In the genomic region with DNA sequence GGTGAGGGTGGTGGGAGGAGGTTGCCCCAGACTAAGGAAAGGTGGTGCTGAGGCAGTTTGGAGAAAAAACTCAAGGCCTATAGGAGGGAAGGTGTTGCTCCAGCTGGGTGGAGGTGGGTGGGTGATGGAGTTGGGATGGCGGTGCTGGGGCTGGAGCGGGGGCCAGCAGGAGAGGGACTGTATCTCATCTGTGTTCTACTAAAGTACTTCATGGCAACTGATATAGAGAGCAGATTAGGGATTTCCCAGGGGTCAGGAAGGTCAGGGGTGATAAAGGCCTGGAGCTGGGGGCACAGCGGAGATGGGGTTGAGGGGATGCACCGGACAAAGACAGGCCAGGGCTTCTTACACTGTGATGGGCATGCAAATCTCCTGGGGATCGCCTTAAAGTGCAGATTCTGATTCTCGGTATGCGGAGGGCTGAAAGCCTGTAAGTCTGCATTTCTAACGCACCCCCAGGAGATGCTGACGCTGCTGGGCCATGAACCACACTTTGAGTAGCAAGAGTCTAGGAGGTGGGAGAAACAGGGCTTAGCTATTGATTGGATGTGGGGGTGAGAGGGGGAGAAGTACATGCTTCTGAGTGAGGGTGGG, we compare ENCODE assay signal across 21 cellular contexts. TPM values are rescaled to one million over a fixed set of nuclear protein-coding genes. Genes with fewer than 3 reads are reported as not detected.
DNase-seq lines count a peak whose midpoint lies in the region; ATAC-seq and TF ChIP-seq lines count a peak whose summit lies in the region.
"Had no signal": no experiment of that assay in that cellular context is flagged by ENCODE, and none has a peak within 500 bp of the region (broad histone marks: within the 10 kb centered on the region; RNA-seq: fewer than 3 reads in every experiment).

No MANE protein-coding gene starts in this region.

- no peak for TF ChIP-seq CTCF in left ventricle myocardium inferior (IDR thresholded peaks at IDR 0.05; ENCODE audit: borderline replicate concordance)
- no peak for TF ChIP-seq CTCF in heart left ventricle (IDR thresholded peaks at IDR 0.05)
- no peak for TF ChIP-seq CTCF in lower lobe of right lung (IDR thresholded peaks at IDR 0.05)
- no peak for TF ChIP-seq CTCF in HFFc6 (IDR thresholded peaks at IDR 0.05)

- H3K36me3 ChIP-seq in left ventricle myocardium inferior, result no peaks in the 10 kb centered on the region
- peaks cover 0 to 11% (median 0%) of the 10 kb centered on the region in 9 donors for H3K36me3 ChIP-seq in heart left ventricle
- no peaks in the 10 kb centered on the region for H3K36me3 ChIP-seq in lower lobe of right lung
- H3K36me3 ChIP-seq: BLaER1 treated with 17β-estradiol and CSF1 and Interleukin-3, amounts not matched to agents 10 nM and 100 nM had no signal

- no peaks in the 10 kb centered on the region for H3K36me3 Mint-ChIP-seq in HFFc6 (ENCODE audit: low read depth)
- H3K36me3 Mint-ChIP-seq: CD8-positive, alpha-beta T cell had no signal

- H3K27ac ChIP-seq in left ventricle myocardium inferior (replicated peaks) (no peak overlapping the region), heart left ventricle (no peak overlapping the region), lower lobe of right lung (no peak overlapping the region)
- H3K27ac ChIP-seq: BLaER1 treated with 17β-estradiol and CSF1 and Interleukin-3, amounts not matched to agents 10 nM and 100 nM had no signal

- peaks cover 3% of the 10 kb centered on the region for H3K4me1 Mint-ChIP-seq in HFFc6 (ENCODE audit: low read depth)

- H3K9me3 ChIP-seq in left ventricle myocardium inferior (replicated peaks) (no peaks in the 10 kb centered on the region), heart left ventricle (no peaks in the 10 kb centered on the region), lower lobe of right lung (no peaks in the 10 kb centered on the region)

- H3K4me1 ChIP-seq in left ventricle myocardium inferior (peaks cover 20% of the 10 kb centered on the region), heart left ventricle (peaks cover 0 to 17% (median 3%) of the 10 kb centered on the region in 12 donors), lower lobe of right lung (no peaks in the 10 kb centered on the region)

- no peak overlapping the region for H3K4me3 Mint-ChIP-seq in HFFc6
- H3K4me3 Mint-ChIP-seq: CD8-positive, alpha-beta T cell had no signal

- H3K27ac Mint-ChIP-seq in HFFc6, result no peak overlapping the region
- H3K27ac Mint-ChIP-seq: CD8-positive, alpha-beta T cell had no signal

- intact Hi-C loops in left ventricle myocardium inferior (cut with micrococcal nuclease) (no loop called here), heart left ventricle (cut with DNase I) (no loop called here), lower lobe of right lung (cut with DNase I) (no loop called here), sciatic nerve (cut with DNase I) (no loop called here)

- WGBS in heart left ventricle, 4 donors, result 65 to 79% (median 68%) methylated on average over 9 of the region's 9 CpGs

- H3K9me3 Mint-ChIP-seq in HFFc6, result no peaks in the 10 kb centered on the region
- H3K9me3 Mint-ChIP-seq: CD8-positive, alpha-beta T cell had no signal

- H3K27me3 ChIP-seq in left ventricle myocardium inferior (ENCODE audit: low read depth), result peaks cover 23% of the 10 kb centered on the region
- peaks cover 0 to 6% (median 0%) of the 10 kb centered on the region in 9 donors for H3K27me3 ChIP-seq in heart left ventricle
- peaks cover 18% of the 10 kb centered on the region for H3K27me3 ChIP-seq in lower lobe of right lung (ENCODE audit: low read depth)
- H3K27me3 ChIP-seq: BLaER1 treated with 17β-estradiol and CSF1 and Interleukin-3, amounts not matched to agents 10 nM and 100 nM had no signal

- peaks cover 27% of the 10 kb centered on the region for H3K27me3 Mint-ChIP-seq in HFFc6 (ENCODE audit: insufficient read depth)

- no peak for TF ChIP-seq POLR2A in heart left ventricle (IDR thresholded peaks at IDR 0.05)

- no peak overlapping the region for H3K4me3 ChIP-seq in left ventricle myocardium inferior
- no peak overlapping the region for H3K4me3 ChIP-seq in heart left ventricle
- no peak overlapping the region for H3K4me3 ChIP-seq in lower lobe of right lung
- H3K4me3 ChIP-seq: BLaER1 treated with 17β-estradiol and CSF1 and Interleukin-3, amounts not matched to agents 10 nM and 100 nM had no signal

- no peak for ATAC-seq in heart left ventricle
- ATAC-seq in lower lobe of right lung, result no peak
- ATAC-seq in sciatic nerve, result no peak
- no peak for ATAC-seq in GM19035 (IDR thresholded peaks at IDR 0.05; ENCODE audit: unreplicated experiment)
- ATAC-seq: CD8-positive, alpha-beta T cell; HepG2; PC-3 had no signal

- DNase-seq in left ventricle myocardium inferior (peak; percentile 3), heart left ventricle (no peak), lower lobe of right lung (peak; percentile 15), sciatic nerve (ENCODE audit: low spot score) (peak; percentile 36), DMS 273 treated with DMSO at 0.1 percent for 48 hours (lab: John Stamatoyannopoulos, UW) (no peak), HFFc6 (no peak)
- DNase-seq: Calu3; CD8-positive, alpha-beta T cell; DMS53; EL; KBM-7; NCI-H1105; NCI-H2081; NCI-H774; PC-3; RPMI8226 had no signal

RNA-seq across cellular contexts. Expression of a gene that starts 4.2 kb away (rescaled TPM):
- 0.22 TPM for total RNA-seq in left ventricle myocardium inferior
- total RNA-seq in heart left ventricle, result 1 to 10 TPM in 2 of 9 donors, under 1 TPM in 6, not detected in 1; 0.19 to 5.6 (median 0.73) TPM
- polyA plus RNA-seq in heart left ventricle, result 1 to 10 TPM in 1 of 2 donors, under 1 TPM in 1; 0.61 to 6.8 TPM
- not detected for total RNA-seq in lower lobe of right lung
- total RNA-seq in sciatic nerve, result 0.13 TPM
- not detected for total RNA-seq in HFFc6 (2021; fragmentation: NEBNext Ultra II Directional; extraction: Animal tissue kit (Norgen Biotek cat#: 25700))
- total RNA-seq: Calu3; CD8-positive, alpha-beta T cell; H1; HepG2; NCI-H460; PC-3 had no signal
- polyA plus RNA-seq: HepG2 had no signal

RNA-seq across cellular contexts. Expression of a gene that starts 13.1 kb away (rescaled TPM):
- total RNA-seq in left ventricle myocardium inferior (552 TPM), heart left ventricle (100 to 1,000 TPM; 305 to 823 (median 538) TPM), lower lobe of right lung (1.0 TPM), sciatic nerve (not detected)
- 1,000 to 10,000 TPM in 1 of 2 donors, 100 to 1,000 TPM in 1; 188 to 1,023 TPM for polyA plus RNA-seq in heart left ventricle
- not detected for total RNA-seq in HFFc6 (2021; fragmentation: NEBNext Ultra II Directional; extraction: Animal tissue kit (Norgen Biotek cat#: 25700))
- total RNA-seq: Calu3; CD8-positive, alpha-beta T cell; H1; HepG2; NCI-H460; PC-3 had no signal

RNA-seq across cellular contexts. Expression of a gene that starts 36.0 kb away (rescaled TPM):
- 118 TPM for total RNA-seq in left ventricle myocardium inferior
- total RNA-seq in heart left ventricle, result 100 to 1,000 TPM in 7 of 9 donors, 10 to 100 TPM in 2; 76.6 to 184 (median 131) TPM
- polyA plus RNA-seq in heart left ventricle, result 100 to 1,000 TPM; 110 to 111 TPM
- 20.0 TPM for total RNA-seq in lower lobe of right lung
- 48.9 TPM for total RNA-seq in sciatic nerve
- total RNA-seq in HFFc6 (2021; fragmentation: NEBNext Ultra II Directional; extraction: Animal tissue kit (Norgen Biotek cat#: 25700)), result 10 to 100 TPM; 26.3 to 35.7 (median 29.3) TPM

Comparison
In these comparisons a context has a peak if more than half of its experiments do, and no peak if none do; other contexts are left out.
1. DNase-seq: peak in left ventricle myocardium inferior (single experiment), lower lobe of right lung (single experiment) and sciatic nerve (single experiment); none in heart left ventricle (0 of 5), DMS 273 treated with DMSO at 0.1 percent for 48 hours (single experiment) and HFFc6 (single experiment).
2. RNA of a gene that starts 13.1 kb away (total RNA-seq): 552 TPM in left ventricle myocardium inferior (single experiment) and 305 to 823 TPM in heart left ventricle; 1.0 TPM in lower lobe of right lung (single experiment), not detected in sciatic nerve (single experiment) and not detected in HFFc6; every median in the first group is over 100 times any median in the second.